Comparison of ENCODE assay signal across 17 cellular contexts in genomic region chr12:109125791-109126190, GRCh38. TPM values are rescaled to one million over a fixed set of nuclear protein-coding genes. Genes with fewer than 3 reads are reported as not detected.
DNase-seq lines count a peak whose midpoint lies in the region; ATAC-seq, FAIRE-seq and TF ChIP-seq lines count a peak whose summit lies in the region.
"Had no signal": no experiment of that assay in that cellular context is flagged by ENCODE, and none has a peak within 500 bp of the region (broad histone marks: within the 10 kb centered on the region; RNA-seq: fewer than 3 reads in every experiment).

No MANE protein-coding gene starts in this region.

- POLR2A ChIA-PET in HepG2 (lab: Yijun Ruan, JAX) (no interaction called here), WTC11 (lab: Charles Lee) (no interaction called here)

- TF ChIP-seq RAD21 in HepG2 (CRISPR knock-in tag; IDR thresholded peaks at IDR 0.05), result no peak

- no peak overlapping the region for H3K4me3 Mint-ChIP-seq in WTC11
- H3K4me3 Mint-ChIP-seq: B cell; CD4-positive, alpha-beta T cell had no signal

- intact Hi-C loops in HepG2 (cut with micrococcal nuclease; ENCODE audit: unreplicated experiment), result no loop called here
- intact Hi-C loops in right lobe of liver (cut with DNase I), result no loop called here
- intact Hi-C loops in psoas muscle (cut with DNase I), result no loop called here

- TF ChIP-seq POLR2A in HepG2 (IDR thresholded peaks at IDR 0.05; ENCODE audit: insufficient read depth in 1 of 2, low read depth in 2 of 2, low read length in 2 of 2) (no peak), right lobe of liver (IDR thresholded peaks at IDR 0.05) (no peak)

- H2AFZ ChIP-seq in HepG2 (ENCODE audit: low read length), result no peak overlapping the region
- H2AFZ ChIP-seq: PC-9 had no signal

- H3K9me3 ChIP-seq in HepG2 (ENCODE audit: low read length), result no peaks in the 10 kb centered on the region
- H3K9me3 ChIP-seq in right lobe of liver, result no peaks in the 10 kb centered on the region
- no peaks in the 10 kb centered on the region for H3K9me3 ChIP-seq in psoas muscle

- no peak for ATAC-seq in HepG2
- no peak for ATAC-seq in right lobe of liver
- no peak; the same call in 1 of the 2 replicates for ATAC-seq in WTC11
- ATAC-seq in psoas muscle, result no peak
- no peak for ATAC-seq in HG02970 (IDR thresholded peaks at IDR 0.05; ENCODE audit: low FRiP score, unreplicated experiment)
- ATAC-seq in HG03159 (IDR thresholded peaks at IDR 0.05; ENCODE audit: unreplicated experiment), result no peak
- ATAC-seq: Right ventricle myocardium inferior, SK-N-SH treated with all-trans-retinoic acid at 6 μM for 48 hours had no signal

- no peaks in the 10 kb centered on the region for H3K36me3 Mint-ChIP-seq in WTC11

- no peak for TF ChIP-seq CTCF in HepG2 (CRISPR knock-in tag; IDR thresholded peaks at IDR 0.05)
- TF ChIP-seq CTCF in right lobe of liver (IDR thresholded peaks at IDR 0.05), result no peak
- TF ChIP-seq CTCF in WTC11 (IDR thresholded peaks at IDR 0.05), result no peak
- TF ChIP-seq CTCF in psoas muscle (IDR thresholded peaks at IDR 0.05), result no peak

- no peaks in the 10 kb centered on the region for H3K9me3 Mint-ChIP-seq in WTC11
- H3K9me3 Mint-ChIP-seq: CD4-positive, alpha-beta T cell had no signal

- 90% methylated on average over 7 of the region's 7 CpGs for WGBS in HepG2 (ENCODE audit: low lambda C conversion rate)
- 78% methylated on average over 7 of the region's 7 CpGs for WGBS in right lobe of liver (ENCODE audit: insufficient coverage, low coverage, low lambda C conversion rate, missing lambda C conversion rate)
- WGBS in psoas muscle, 3 donors, result 81 to 91% (median 85%) methylated on average over 7 of the region's 7 CpGs

- in situ Hi-C loops in HepG2 (cut with HindIII; ENCODE audit: extremely low pct_ligation_motif_present, low pct_unique_long_range_greater_than_20kb), result no loop called here

- DNase-seq in HepG2 (ENCODE audit: low spot score) (no peak), right lobe of liver (no peak), WTC11 (ENCODE audit: low spot score) (no peak), psoas muscle (no peak), GM03348 (ENCODE audit: low spot score) (no peak)
- DNase-seq: CD4-positive, alpha-beta T cell; GF-D8; Karpas-422; NCI-H2081; NCI-H2227 treated with DMSO at 0.1 percent for 48 hours; NCI-H524 treated with DMSO at 0.1 percent for 48 hours; PC-9 had no signal

- FAIRE-seq in HepG2 (lab: Jason Lieb, UNC), result no peak

- no peak for TF ChIP-seq EP300 in HepG2 (IDR thresholded peaks at IDR 0.05; ENCODE audit: low read depth in 2 of 2, low read length in 2 of 2)
- no peak for TF ChIP-seq EP300 in HepG2 (CRISPR knock-in tag; IDR thresholded peaks at IDR 0.05; ENCODE audit: borderline replicate concordance)

- H3K4me1 Mint-ChIP-seq in WTC11, result peaks cover 14% of the 10 kb centered on the region
- H3K4me1 Mint-ChIP-seq: B cell had no signal

- no peaks in the 10 kb centered on the region for H4K20me1 ChIP-seq in HepG2 (ENCODE audit: insufficient read depth, low read length)

- H3K9ac ChIP-seq in HepG2 (ENCODE audit: insufficient read depth, low read depth, low read length), result no peak overlapping the region

- H3K27ac Mint-ChIP-seq in WTC11, result peak overlapping the region; percentile 34
- H3K27ac Mint-ChIP-seq: B cell; CD4-positive, alpha-beta T cell had no signal

- BruUV-seq in HepG2 (replicated peaks; lab: Mats Ljungman, UMichigan), result no TSS peak

- no peaks in the 10 kb centered on the region for H3K79me2 ChIP-seq in HepG2 (ENCODE audit: insufficient read depth, low read length)

- H3K4me1 ChIP-seq in HepG2 (ENCODE audit: insufficient read depth, low read length), result no peaks in the 10 kb centered on the region
- H3K4me1 ChIP-seq in right lobe of liver, result peaks cover 0 to 47% (median 22%) of the 10 kb centered on the region in 4 donors
- peaks cover 83% of the 10 kb centered on the region for H3K4me1 ChIP-seq in psoas muscle

- H3K36me3 ChIP-seq in HepG2 (replicated peaks in 1 of 2; ENCODE audit: control insufficient read depth in 1 of 2, insufficient read depth in 2 of 2, low read length in 2 of 2) (0 out of 5 replicates have a peak, but pooled peaks cover 0 to 1% of the 10 kb centered on the region in 2 experiments), right lobe of liver (no peaks in the 10 kb centered on the region), psoas muscle (ENCODE audit: insufficient read depth in 1 of 2, low read depth in 1 of 2) (peaks cover 0 to 19% of the 10 kb centered on the region in 2 donors)

- no peaks in the 10 kb centered on the region for H3K27me3 ChIP-seq in HepG2 (ENCODE audit: control insufficient read depth in 1 of 2, insufficient read depth in 2 of 2, low read length in 2 of 2)
- H3K27me3 ChIP-seq in right lobe of liver, result no peaks in the 10 kb centered on the region
- H3K27me3 ChIP-seq in psoas muscle (ENCODE audit: insufficient read depth in 3 of 3, low read length in 2 of 3), result no peaks in the 10 kb centered on the region

- CTCF ChIA-PET in HepG2 (lab: Yijun Ruan, JAX; ENCODE audit: low intra/inter-chr PET ratio, low total read pairs), result no interaction called here
- CTCF ChIA-PET in WTC11 (lab: Charles Lee), result interaction anchor here (2.3 kb wide), 1 partner anchor 14 kb away, joined by 8 read pairs; no protein-coding TSS in a partner anchor

- no peaks in the 10 kb centered on the region; the same call in 1 of the 2 replicates for H3K27me3 Mint-ChIP-seq in WTC11 (ENCODE audit: low read depth)
- H3K27me3 Mint-ChIP-seq: CD4-positive, alpha-beta T cell had no signal

- H3K4me3 ChIP-seq in HepG2 (replicated peaks in 1 of 3; ENCODE audit: insufficient read depth in 1 of 3, low read depth in 2 of 3, low read length in 3 of 3) (no peak overlapping the region), right lobe of liver (no peak overlapping the region), psoas muscle (no peak overlapping the region)
- H3K4me3 ChIP-seq: PC-9 had no signal

- H3K4me2 ChIP-seq in HepG2 (ENCODE audit: low read depth, low read length), result no peak overlapping the region
- H3K4me2 ChIP-seq: PC-9 had no signal

- H3K27ac ChIP-seq in HepG2 (ENCODE audit: extremely low read length, insufficient read depth, low read length) (no peak overlapping the region), right lobe of liver (no peak overlapping the region), psoas muscle (peak overlapping the region; percentile 96)
- H3K27ac ChIP-seq: PC-9 had no signal

RNA-seq across cellular contexts. Expression of gene ACACB, which starts 9.4 kb away (rescaled TPM):
- total RNA-seq in HepG2 (2016; rRNA removed; fragmentation: Illumina TruSeq; extraction: Trizol), result 6.0 and 8.6 TPM in 2 replicates
- 3.7 and 5.2 TPM in 2 replicates for total RNA-seq in HepG2 (2016; cell fraction: cytosol; rRNA removed; fragmentation: Illumina TruSeq; extraction: Trizol; ENCODE audit: low read depth)
- 4.7 and 10.3 TPM in 2 replicates for total RNA-seq in HepG2 (2016; cell fraction: insoluble cytoplasmic fraction; rRNA removed; fragmentation: Illumina TruSeq; extraction: Trizol)
- total RNA-seq in HepG2 (2016; cell fraction: membrane; rRNA removed; fragmentation: Illumina TruSeq; extraction: Trizol), result 4.2 and 5.9 TPM in 2 replicates
- 14.3 and 17.9 TPM in 2 replicates for total RNA-seq in HepG2 (2016; cell fraction: nucleus; rRNA removed; fragmentation: Illumina TruSeq; extraction: Trizol)
- polyA plus RNA-seq in HepG2 (2011; rRNA removed), result 6.2 and 6.4 TPM in 2 replicates
- 3.4 and 4.6 TPM in 2 replicates for polyA plus RNA-seq in HepG2 (2011; cell fraction: cytosol; rRNA removed)
- polyA plus RNA-seq in HepG2 (2011; cell fraction: nucleus; rRNA removed), result 18.8 and 19.2 TPM in 2 replicates
- polyA plus RNA-seq in HepG2 (2012), result 4.3 and 4.9 TPM in 2 replicates
- 0.51 TPM in 2 replicates for polyA plus RNA-seq in HepG2 (2016; cell fraction: cytosol; fragmentation: Illumina TruSeq; extraction: Trizol; ENCODE audit: low read depth)
- 3.6 and 4.3 TPM in 2 replicates for polyA plus RNA-seq in HepG2 (2016; cell fraction: insoluble cytoplasmic fraction; fragmentation: Illumina TruSeq; extraction: Trizol; ENCODE audit: low read depth)
- 1.0 and 1.2 TPM in 2 replicates for polyA plus RNA-seq in HepG2 (2016; cell fraction: membrane; fragmentation: Illumina TruSeq; extraction: Trizol; ENCODE audit: low read depth)
- 18.5 and 20.2 TPM in 2 replicates for polyA plus RNA-seq in HepG2 (2016; cell fraction: nucleus; fragmentation: Illumina TruSeq; extraction: Trizol; ENCODE audit: insufficient read depth, low read depth)
- polyA minus RNA-seq in HepG2 (2011; rRNA and poly(A)+ RNA removed; ENCODE audit: low replicate concordance), result 24.1 and 29.2 TPM in 2 replicates
- 5.0 and 5.1 TPM in 2 replicates for polyA minus RNA-seq in HepG2 (2011; cell fraction: cytosol; rRNA and poly(A)+ RNA removed)
- 23.6 and 44.9 TPM in 2 replicates for polyA minus RNA-seq in HepG2 (2011; cell fraction: nucleus; rRNA and poly(A)+ RNA removed)
- 100 to 1,000 TPM; 107 to 237 (median 187) TPM for total RNA-seq in right lobe of liver
- total RNA-seq in WTC11 (2021), result 20.0 to 21.6 TPM (median 20.9 TPM) in 3 replicates
- 100 to 1,000 TPM; 113 to 503 (median 331) TPM for total RNA-seq in psoas muscle
- 100 to 1,000 TPM in 2 of 3 donors, 10 to 100 TPM in 1; 27.0 to 275 (median 136) TPM for polyA plus RNA-seq in psoas muscle

RNA-seq across cellular contexts. Expression of gene UNG, which starts 28.4 kb away (rescaled TPM):
- total RNA-seq in HepG2 (2016; rRNA removed; fragmentation: Illumina TruSeq; extraction: Trizol) (114 and 144 TPM in 2 replicates), right lobe of liver (10 to 100 TPM; 16.3 to 42.7 (median 21.2) TPM), WTC11 (2021) (125 to 135 TPM (median 127 TPM) in 3 replicates), psoas muscle (10 to 100 TPM; 40.4 to 68.9 (median 42.1) TPM)
- 14.1 and 15.1 TPM in 2 replicates for total RNA-seq in HepG2 (2016; cell fraction: cytosol; rRNA removed; fragmentation: Illumina TruSeq; extraction: Trizol; ENCODE audit: low read depth)
- 113 and 144 TPM in 2 replicates for total RNA-seq in HepG2 (2016; cell fraction: insoluble cytoplasmic fraction; rRNA removed; fragmentation: Illumina TruSeq; extraction: Trizol)
- total RNA-seq in HepG2 (2016; cell fraction: membrane; rRNA removed; fragmentation: Illumina TruSeq; extraction: Trizol), result 42.9 and 44.0 TPM in 2 replicates
- 46.7 and 49.9 TPM in 2 replicates for total RNA-seq in HepG2 (2016; cell fraction: nucleus; rRNA removed; fragmentation: Illumina TruSeq; extraction: Trizol)
- polyA plus RNA-seq in HepG2 (2011; rRNA removed) (20.5 and 23.3 TPM in 2 replicates), psoas muscle (10 to 100 TPM; 34.3 to 93.1 (median 36.7) TPM)
- polyA plus RNA-seq in HepG2 (2011; cell fraction: cytosol; rRNA removed), result 18.8 and 19.2 TPM in 2 replicates
- polyA plus RNA-seq in HepG2 (2011; cell fraction: nucleus; rRNA removed), result 9.4 and 9.6 TPM in 2 replicates
- polyA plus RNA-seq in HepG2 (2012), result 24.4 and 35.2 TPM in 2 replicates
- 11.6 and 12.8 TPM in 2 replicates for polyA plus RNA-seq in HepG2 (2016; cell fraction: cytosol; fragmentation: Illumina TruSeq; extraction: Trizol; ENCODE audit: low read depth)
- 144 TPM in 2 replicates for polyA plus RNA-seq in HepG2 (2016; cell fraction: insoluble cytoplasmic fraction; fragmentation: Illumina TruSeq; extraction: Trizol; ENCODE audit: low read depth)
- 28.5 and 28.6 TPM in 2 replicates for polyA plus RNA-seq in HepG2 (2016; cell fraction: membrane; fragmentation: Illumina TruSeq; extraction: Trizol; ENCODE audit: low read depth)
- polyA plus RNA-seq in HepG2 (2016; cell fraction: nucleus; fragmentation: Illumina TruSeq; extraction: Trizol; ENCODE audit: insufficient read depth, low read depth), result 65.0 and 67.4 TPM in 2 replicates
- polyA minus RNA-seq in HepG2 (2011; rRNA and poly(A)+ RNA removed; ENCODE audit: low replicate concordance), result 11.1 and 15.9 TPM in 2 replicates
- 11.2 and 14.4 TPM in 2 replicates for polyA minus RNA-seq in HepG2 (2011; cell fraction: cytosol; rRNA and poly(A)+ RNA removed)
- polyA minus RNA-seq in HepG2 (2011; cell fraction: nucleus; rRNA and poly(A)+ RNA removed), result 6.8 and 7.1 TPM in 2 replicates

RNA-seq across cellular contexts. Expression of gene ALKBH2, which starts 32.5 kb away (rescaled TPM):
- 40.5 and 46.7 TPM in 2 replicates for total RNA-seq in HepG2 (2016; rRNA removed; fragmentation: Illumina TruSeq; extraction: Trizol)
- 26.9 and 30.3 TPM in 2 replicates for total RNA-seq in HepG2 (2016; cell fraction: cytosol; rRNA removed; fragmentation: Illumina TruSeq; extraction: Trizol; ENCODE audit: low read depth)
- total RNA-seq in HepG2 (2016; cell fraction: insoluble cytoplasmic fraction; rRNA removed; fragmentation: Illumina TruSeq; extraction: Trizol), result 42.1 and 42.5 TPM in 2 replicates
- 25.3 and 29.0 TPM in 2 replicates for total RNA-seq in HepG2 (2016; cell fraction: membrane; rRNA removed; fragmentation: Illumina TruSeq; extraction: Trizol)
- total RNA-seq in HepG2 (2016; cell fraction: nucleus; rRNA removed; fragmentation: Illumina TruSeq; extraction: Trizol), result 31.4 and 33.2 TPM in 2 replicates
- 19.2 and 21.0 TPM in 2 replicates for polyA plus RNA-seq in HepG2 (2011; rRNA removed)
- polyA plus RNA-seq in HepG2 (2011; cell fraction: cytosol; rRNA removed), result 16.6 and 17.1 TPM in 2 replicates
- polyA plus RNA-seq in HepG2 (2011; cell fraction: nucleus; rRNA removed), result 34.1 and 41.7 TPM in 2 replicates
- 18.9 and 22.6 TPM in 2 replicates for polyA plus RNA-seq in HepG2 (2012)
- 13.7 and 19.0 TPM in 2 replicates for polyA plus RNA-seq in HepG2 (2016; cell fraction: cytosol; fragmentation: Illumina TruSeq; extraction: Trizol; ENCODE audit: low read depth)
- polyA plus RNA-seq in HepG2 (2016; cell fraction: insoluble cytoplasmic fraction; fragmentation: Illumina TruSeq; extraction: Trizol; ENCODE audit: low read depth), result 40.3 and 40.9 TPM in 2 replicates
- 18.2 and 23.2 TPM in 2 replicates for polyA plus RNA-seq in HepG2 (2016; cell fraction: membrane; fragmentation: Illumina TruSeq; extraction: Trizol; ENCODE audit: low read depth)
- 65.5 and 73.7 TPM in 2 replicates for polyA plus RNA-seq in HepG2 (2016; cell fraction: nucleus; fragmentation: Illumina TruSeq; extraction: Trizol; ENCODE audit: insufficient read depth, low read depth)
- polyA minus RNA-seq in HepG2 (2011; rRNA and poly(A)+ RNA removed; ENCODE audit: low replicate concordance), result 7.5 and 22.5 TPM in 2 replicates
- 6.2 and 6.4 TPM in 2 replicates for polyA minus RNA-seq in HepG2 (2011; cell fraction: cytosol; rRNA and poly(A)+ RNA removed)
- 6.6 and 10.9 TPM in 2 replicates for polyA minus RNA-seq in HepG2 (2011; cell fraction: nucleus; rRNA and poly(A)+ RNA removed)
- 10 to 100 TPM in 4 of 6 experiments, 1 to 10 TPM in 2; 6.1 to 19.3 (median 17.1) TPM for total RNA-seq in right lobe of liver
- total RNA-seq in WTC11 (2021), result 15.2 to 20.7 TPM (median 19.8 TPM) in 3 replicates
- total RNA-seq in psoas muscle, result 10 to 100 TPM in 3 of 4 donors, 1 to 10 TPM in 1; 7.3 to 25.3 (median 17.7) TPM
- 10 to 100 TPM; 28.0 to 50.4 (median 28.5) TPM for polyA plus RNA-seq in psoas muscle
